Comparison of ENCODE assay signal across 30 cellular contexts in genomic region chr9:123982535-123982934, GRCh38. TPM values are rescaled to one million over a fixed set of nuclear protein-coding genes. Genes with fewer than 3 reads are reported as not detected.
"Had no signal": no experiment of that assay in that cellular context is flagged by ENCODE, and none has a peak within 500 bp of the region (broad histone marks: within the 10 kb centered on the region; RNA-seq: fewer than 3 reads in every experiment).

No MANE protein-coding gene starts in this region.

- DNase-seq: stimulated activated CD4-positive, alpha-beta T cell treated with anti-CD3 and anti-CD28 coated beads, Interleukin-2, amount 100 ng/mL, for 48 hours; stimulated activated CD4-positive, alpha-beta T cell treated with anti-CD3 and anti-CD28 coated beads, Interleukin-4, amount 100 ng/mL, for 1 hour; stimulated activated CD4-positive, alpha-beta T cell treated with anti-CD3 and anti-CD28 coated beads, Interleukin-4, amount 100 ng/mL, for 24 hours; stimulated activated CD4-positive, alpha-beta T cell treated with anti-CD3 and anti-CD28 coated beads, Interleukin-4, amount 100 ng/mL, for 4 hours; stimulated activated CD8-positive, alpha-beta memory T cell treated with anti-CD3 and anti-CD28 coated beads, Interleukin-4, amount 100 ng/mL, for 48 hours; stimulated activated naive B cell treated with anti-CD40 and anti-IgM and Interleukin-4, amounts not matched to agents 10 μg/mL and 1 μg/mL and 100 μg/mL, for 72 hours; stimulated activated naive CD4-positive, alpha-beta T cell; stimulated activated naive CD4-positive, alpha-beta T cell treated with Interleukin-2 at 50 U/mL for 16 hours; stimulated activated naive CD8-positive, alpha-beta T cell treated with anti-CD3 and anti-CD28 coated beads, Interleukin-15, amount 100 ng/mL, for 72 hours; stimulated activated naive CD8-positive, alpha-beta T cell treated with anti-CD3 and anti-CD28 coated beads, Interleukin-15, Interleukin-2, amounts not matched to agents 100 U/mL and 50 U/mL, for 24 hours; stomach; substantia nigra; testis; thyroid gland; tibial artery; transverse colon; trophoblast cell; upper lobe of left lung; upper lobe of right lung; uterus had no signal

- ATAC-seq: stimulated activated effector memory CD8-positive, alpha-beta T cell treated with anti-CD3 and anti-CD28 coated beads, Interleukin-12 subunit alpha, Interleukin-12 subunit beta, amount 100 ng/mL, for 72 hours; stimulated activated memory B cell treated with anti-CD40 and anti-IgM and Interleukin-4, amounts not matched to agents 10 μg/mL and 1 μg/mL and 100 μg/mL, for 72 hours; stimulated activated naive B cell treated with anti-CD40 and anti-IgM and Interleukin-4, amounts not matched to agents 10 μg/mL and 1 μg/mL and 100 μg/mL, for 72 hours; stimulated activated naive CD8-positive, alpha-beta T cell treated with anti-CD3 and anti-CD28 coated beads, Interleukin-15, amount 100 ng/mL, for 72 hours; stimulated activated naive CD8-positive, alpha-beta T cell treated with anti-CD3 and anti-CD28 coated beads, Interleukin-15, Interleukin-2, amounts not matched to agents 100 U/mL and 50 U/mL, for 24 hours; upper lobe of right lung had no signal

- H3K4me3 ChIP-seq: stomach, suprapubic skin, testis, thoracic aorta, thyroid gland, tibial artery, tibial nerve, transverse colon, upper lobe of left lung, upper lobe of right lung, uterus, vagina had no signal

- H3K4me1 ChIP-seq: stomach, suprapubic skin, testis, thyroid gland, tibial artery, tibial nerve, transverse colon, upper lobe of left lung, upper lobe of right lung, uterus, vagina had no signal

- H3K9me3 ChIP-seq: stomach, suprapubic skin, testis, thoracic aorta, thyroid gland, tibial artery, tibial nerve, transverse colon, upper lobe of left lung, upper lobe of right lung, uterus, vagina had no signal

- FAIRE-seq: urothelium cell line had no signal

- H3K36me3 ChIP-seq: stomach, suprapubic skin, thoracic aorta, thyroid gland, tibial artery, tibial nerve, transverse colon, upper lobe of left lung, upper lobe of right lung, uterus, vagina had no signal

- H3K27ac ChIP-seq: stomach, suprapubic skin, testis, thoracic aorta, thyroid gland, tibial artery, tibial nerve, transverse colon, upper lobe of left lung, upper lobe of right lung, uterus, vagina had no signal

- H3K27me3 ChIP-seq: testis, thyroid gland, upper lobe of left lung, uterus, vagina had no signal

RNA-seq across cellular contexts. Expression of gene LHX2, which starts 29.0 kb away (rescaled TPM):
- total RNA-seq: subcutaneous adipose tissue, thoracic aorta, thyroid gland, tibial nerve, transverse colon, upper lobe of left lung, upper lobe of right lung, ureter, urinary bladder, vagina had no signal
- polyA plus RNA-seq: stomach, urinary bladder had no signal
